ENCODE assay signal across 26 cellular contexts in genomic region chr10:1365540-1366082, GRCh38.
"Had no signal": no experiment of that assay in that cellular context is flagged by ENCODE, and none has a peak within 500 bp of the region (broad histone marks: within the 10 kb centered on the region; RNA-seq: fewer than 3 reads in every experiment).

No MANE protein-coding gene starts in this region.

- H3K36me3 ChIP-seq: ascending aorta, cardiac muscle cell, heart right ventricle, left lung, lower lobe of right lung, transverse colon had no signal

- ATAC-seq: activated CD4-positive, alpha-beta T cell treated with anti-CD3 and anti-CD28 coated beads for 36 hours; effector memory CD8-positive, alpha-beta T cell; esophagus mucosa; heart right ventricle; left lung; lower lobe of right lung; naive thymus-derived CD8-positive, alpha-beta T cell; right cardiac atrium; stimulated activated naive CD8-positive, alpha-beta T cell treated with anti-CD3 and anti-CD28 coated beads, Interleukin-15, Interleukin-2, amounts not matched to agents 100 U/mL and 50 U/mL, for 24 hours had no signal

- H3K9me3 ChIP-seq: ascending aorta, heart right ventricle, left lung, lower lobe of right lung, testis, transverse colon had no signal

- H3K4me3 ChIP-seq: ascending aorta, cardiac muscle cell, coronary artery, heart right ventricle, left lung, lower lobe of right lung, testis, transverse colon had no signal

- H3K4me1 ChIP-seq: ascending aorta, heart right ventricle, left lung, lower lobe of right lung, transverse colon had no signal

- H3K27me3 ChIP-seq: ascending aorta, cardiac muscle cell, testis, transverse colon had no signal

- DNase-seq: activated CD4-positive, alpha-beta T cell treated with anti-CD3 and anti-CD28 coated beads for 36 hours; activated CD4-positive, CD25-positive, alpha-beta regulatory T cell; activated CD8-positive, alpha-beta memory T cell treated with anti-CD3 and anti-CD28 coated beads, Interleukin-2, amount 50 U/mL, for 4 hours; activated gamma-delta T cell; activated naive CD4-positive, alpha-beta T cell treated with anti-CD3 and anti-CD28 coated beads, Interleukin-2, amount 10 ng/mL, durations not matched to agents 7 days and 5 days; activated naive CD8-positive, alpha-beta T cell treated with anti-CD3 and anti-CD28 coated beads, Interleukin-2, amount 10 ng/mL, durations not matched to agents 7 days and 5 days; effector memory CD8-positive, alpha-beta T cell; foreskin melanocyte; heart right ventricle; kidney glomerular epithelial cell; left lung; lower lobe of right lung; mesenchymal stem cell; naive thymus-derived CD8-positive, alpha-beta T cell; occipital lobe; right cardiac atrium; stimulated activated CD4-positive, alpha-beta T cell treated with anti-CD3 and anti-CD28 coated beads, Interleukin-2, amount 100 ng/mL, for 48 hours; stimulated activated naive CD8-positive, alpha-beta T cell treated with anti-CD3 and anti-CD28 coated beads, Interleukin-15, Interleukin-2, amounts not matched to agents 100 U/mL and 50 U/mL, for 24 hours; T-helper 1 cell; testis; transverse colon had no signal

- FAIRE-seq: urothelium cell line had no signal

- H3K27ac ChIP-seq: ascending aorta, cardiac muscle cell, coronary artery, heart right ventricle, left lung, lower lobe of right lung, testis, transverse colon had no signal
